In the genomic region with DNA sequence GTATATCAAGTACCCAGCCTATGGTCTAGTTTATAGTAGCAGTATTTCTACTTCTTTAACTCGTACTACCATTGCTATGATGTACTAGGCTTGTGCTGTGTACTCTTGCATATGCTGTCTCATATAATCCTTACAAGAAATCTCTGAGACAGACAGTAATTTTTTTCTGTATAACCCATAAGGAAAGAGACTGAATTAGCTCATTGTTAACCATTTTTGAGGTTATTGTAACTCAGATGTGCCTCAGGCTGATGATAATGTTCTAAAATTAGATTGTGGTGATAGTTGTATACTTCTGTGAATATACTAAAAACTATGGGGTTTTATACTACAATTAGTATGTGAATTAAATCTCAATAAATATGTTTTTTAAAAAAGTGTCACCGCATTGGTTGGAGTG, we compare ENCODE assay signal across 16 cellular contexts.
"Had no signal": no experiment of that assay in that cellular context is flagged by ENCODE, and none has a peak within 500 bp of the region (broad histone marks: within the 10 kb centered on the region; RNA-seq: fewer than 3 reads in every experiment).

No MANE protein-coding gene starts in this region.

- DNase-seq: activated CD4-positive, alpha-beta memory T cell treated with anti-CD3 and anti-CD28 coated beads for 36 hours; activated CD4-positive, alpha-beta T cell treated with anti-CD3 and anti-CD28 coated beads for 1 hour; adrenal gland; effector CD8-positive, alpha-beta T cell; heart right ventricle; left lung; midbrain; stimulated activated CD4-positive, alpha-beta T cell treated with anti-CD3 and anti-CD28 coated beads, Interleukin-12 subunit alpha, Interleukin-12 subunit beta, amount 100 ng/mL, for 4 hours; stimulated activated CD4-positive, alpha-beta T cell treated with anti-CD3 and anti-CD28 coated beads, Interleukin-1b, Interleukin-23, amount 100 ng/mL, for 48 hours; stimulated activated CD8-positive, alpha-beta memory T cell treated with anti-CD3 and anti-CD28 coated beads, Interleukin-4, amount 100 ng/mL, for 48 hours; transverse colon; WERI-Rb-1 had no signal

- ATAC-seq: heart right ventricle, left lung had no signal

- H3K27ac Mint-ChIP-seq: activated CD4-positive, alpha-beta memory T cell treated with anti-CD3 and anti-CD28 coated beads for 36 hours; activated T-helper 2 cell treated with anti-CD3 and anti-CD28 coated beads, Interferon-gamma antibody, Interleukin-2, Interleukin-4, amounts not matched to agents 10 μg/mL and 5 μg/mL and 100 μg/mL, durations not matched to agents 14 hours and 24 hours and 36 hours; dendritic cell treated with granulocyte-macrophage colony-stimulating factor and Interleukin-4, amounts not matched to agents 40 ng/mL and 50 ng/mL, for 4 days; progenitor cell of endocrine pancreas had no signal

- H3K4me3 Mint-ChIP-seq: activated CD4-positive, alpha-beta memory T cell treated with anti-CD3 and anti-CD28 coated beads for 36 hours; activated naive CD4-positive, alpha-beta T cell treated with anti-CD3 and anti-CD28 coated beads for 36 hours; dendritic cell treated with granulocyte-macrophage colony-stimulating factor and Interleukin-4, amounts not matched to agents 40 ng/mL and 50 ng/mL, for 4 days had no signal

- H3K36me3 Mint-ChIP-seq: activated CD4-positive, alpha-beta memory T cell treated with anti-CD3 and anti-CD28 coated beads for 36 hours had no signal

- H3K27me3 Mint-ChIP-seq: activated CD4-positive, alpha-beta memory T cell treated with anti-CD3 and anti-CD28 coated beads for 36 hours; dendritic cell treated with granulocyte-macrophage colony-stimulating factor and Interleukin-4, amounts not matched to agents 40 ng/mL and 50 ng/mL, for 4 days had no signal

- H3K9me3 Mint-ChIP-seq: activated CD4-positive, alpha-beta memory T cell treated with anti-CD3 and anti-CD28 coated beads for 36 hours; activated naive CD4-positive, alpha-beta T cell treated with anti-CD3 and anti-CD28 coated beads for 36 hours; activated T-helper 2 cell treated with anti-CD3 and anti-CD28 coated beads, Interferon-gamma antibody, Interleukin-2, Interleukin-4, amounts not matched to agents 10 μg/mL and 5 μg/mL and 100 μg/mL, durations not matched to agents 14 hours and 24 hours and 36 hours; dendritic cell treated with granulocyte-macrophage colony-stimulating factor and Interleukin-4, amounts not matched to agents 40 ng/mL and 50 ng/mL, for 4 days had no signal
